In genomic region chr18:58268849-58269248, GRCh38 we compare ENCODE assay signal across 13 cellular contexts.
DNase-seq lines count a peak whose midpoint lies in the region; ATAC-seq and TF ChIP-seq lines count a peak whose summit lies in the region.
"Had no signal": no experiment of that assay in that cellular context is flagged by ENCODE, and none has a peak within 500 bp of the region (broad histone marks: within the 10 kb centered on the region; RNA-seq: fewer than 3 reads in every experiment).

No MANE protein-coding gene starts in this region.

- H3K36me3 ChIP-seq in HEK293 (ENCODE audit: control insufficient read depth in 2 of 2, insufficient read depth in 1 of 2, low read length in 2 of 2) (no peaks in the 10 kb centered on the region), skeletal muscle satellite cell (ENCODE audit: insufficient read depth, low read length) (no peaks in the 10 kb centered on the region)

- ATAC-seq in foreskin keratinocyte (peak; percentile 91), HG02885 (IDR thresholded peaks at IDR 0.05; ENCODE audit: poor library complexity, unreplicated experiment) (no peak)

- H3K27me3 ChIP-seq in foreskin keratinocyte (no peaks in the 10 kb centered on the region), skeletal muscle satellite cell (ENCODE audit: control insufficient read depth, insufficient read depth, low read length) (no peaks in the 10 kb centered on the region)

- TF ChIP-seq CTCF in HEK293 (tag by site-specific recombination; IDR thresholded peaks at IDR 0.05) (no peak), foreskin keratinocyte (conservative IDR thresholded peaks at IDR 0.05) (no peak)

- H3K4me1 ChIP-seq in HEK293 (ENCODE audit: control insufficient read depth, insufficient read depth, low read length): peaks cover 25% of the 10 kb centered on the region
- H3K4me1 ChIP-seq in foreskin keratinocyte: peaks cover 70% of the 10 kb centered on the region
- peaks cover 57% of the 10 kb centered on the region for H3K4me1 ChIP-seq in skeletal muscle satellite cell (ENCODE audit: control insufficient read depth, insufficient read depth, low read length)

- H3K27ac ChIP-seq in HEK293 (ENCODE audit: extremely low read depth, low read depth, low read length) (no peak overlapping the region), foreskin keratinocyte (peak overlapping the region; percentile 83), substantia nigra (ENCODE audit: low read depth, low read length, poor library complexity, severe bottlenecking) (no peak overlapping the region)

- H3K9me3 ChIP-seq in HEK293 (ENCODE audit: control insufficient read depth, insufficient read depth, low read depth, low read length) (no peaks in the 10 kb centered on the region), skeletal muscle satellite cell (replicated peaks; ENCODE audit: low read length) (no peaks in the 10 kb centered on the region)

- H3K4me2 ChIP-seq in skeletal muscle satellite cell (ENCODE audit: low read length): peak overlapping the region; percentile 16

- H3K9ac ChIP-seq in skeletal muscle satellite cell (ENCODE audit: low read depth, low read length): no peak overlapping the region

- POLR2A ChIA-PET in HEK293 (lab: Yijun Ruan, JAX): no interaction called here

- CTCF ChIA-PET in HEK293 (lab: Yijun Ruan, JAX): no interaction called here

- DNase-seq in amniotic epithelial cell (ENCODE audit: low read depth) (peak; percentile 24), foreskin keratinocyte (peak; percentile 89 to 97), NCI-H146 treated with DMSO at 0.1 percent for 48 hours (lab: John Stamatoyannopoulos, UW; ENCODE audit: unreplicated experiment) (no peak), substantia nigra (lab: John Stamatoyannopoulos, UW) (no peak), NCI-H187 (lab: John Stamatoyannopoulos, UW) (no peak)
- DNase-seq: activated naive CD8-positive, alpha-beta T cell treated with anti-CD3 and anti-CD28 coated beads, Interleukin-2, amount 10 ng/mL, durations not matched to agents 7 days and 5 days; COR-L47; foreskin melanocyte; NCI-H82; T-helper 2 cell had no signal

- H3K4me3 ChIP-seq in HEK293 (ENCODE audit: low read depth, low read length) (no peak overlapping the region), skeletal muscle satellite cell (ENCODE audit: low read length) (no peak overlapping the region)

TF ChIP-seq in HEK293, 187 proteins besides CTCF, POLR2A, EP300 and RAD21:
- TF ChIP-seq WT1 (tag by site-specific recombination; IDR thresholded peaks at IDR 0.05): peak; percentile 73; the same call in 1 of the 2 replicates
- TF ChIP-seq HOXC10 (CRISPR knock-in tag; IDR thresholded peaks at IDR 0.05): no peak
- no peak for TF ChIP-seq ZNF302 (tag by site-specific recombination; IDR thresholded peaks at IDR 0.05; ENCODE audit: low read depth)
- no peak for TF ChIP-seq ZNF221 (tag by site-specific recombination; IDR thresholded peaks at IDR 0.05; ENCODE audit: borderline replicate concordance)
- TF ChIP-seq, protein P1, sequence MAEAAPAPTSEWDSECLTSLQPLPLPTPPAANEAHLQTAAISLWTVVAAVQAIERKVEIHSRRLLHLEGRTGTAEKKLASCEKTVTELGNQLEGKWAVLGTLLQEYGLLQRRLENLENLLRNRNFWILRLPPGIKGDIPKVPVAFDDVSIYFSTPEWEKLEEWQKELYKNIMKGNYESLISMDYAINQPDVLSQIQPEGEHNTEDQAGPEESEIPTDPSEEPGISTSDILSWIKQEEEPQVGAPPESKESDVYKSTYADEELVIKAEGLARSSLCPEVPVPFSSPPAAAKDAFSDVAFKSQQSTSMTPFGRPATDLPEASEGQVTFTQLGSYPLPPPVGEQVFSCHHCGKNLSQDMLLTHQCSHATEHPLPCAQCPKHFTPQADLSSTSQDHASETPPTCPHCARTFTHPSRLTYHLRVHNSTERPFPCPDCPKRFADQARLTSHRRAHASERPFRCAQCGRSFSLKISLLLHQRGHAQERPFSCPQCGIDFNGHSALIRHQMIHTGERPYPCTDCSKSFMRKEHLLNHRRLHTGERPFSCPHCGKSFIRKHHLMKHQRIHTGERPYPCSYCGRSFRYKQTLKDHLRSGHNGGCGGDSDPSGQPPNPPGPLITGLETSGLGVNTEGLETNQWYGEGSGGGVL (tag by site-specific recombination; IDR thresholded peaks at IDR 0.05): peak; percentile 73
- TF ChIP-seq SCRT1 (tag by site-specific recombination; IDR thresholded peaks at IDR 0.05; ENCODE audit: borderline replicate concordance): peak; percentile 40; the same call in 1 of the 2 replicates
- no peak for TF ChIP-seq MEIS1 (CRISPR knock-in tag; IDR thresholded peaks at IDR 0.05; ENCODE audit: borderline replicate concordance)
- TF ChIP-seq ZBTB1 (tag by site-specific recombination; IDR thresholded peaks at IDR 0.05): no peak

Comparison
In these comparisons a context has a peak if more than half of its experiments do, and no peak if none do; other contexts are left out.
1. DNase-seq: peak in amniotic epithelial cell (single experiment) and foreskin keratinocyte (2 of 2); none in NCI-H146 treated with DMSO at 0.1 percent for 48 hours (single experiment), substantia nigra (0 of 49) and NCI-H187 (0 of 2).